20 cellular contexts compared by ENCODE assay signal in genomic region chr1:155113450-155113985, GRCh38. TPM values are rescaled to one million over a fixed set of nuclear protein-coding genes. Genes with fewer than 3 reads are reported as not detected.
DNase-seq lines count a peak whose midpoint lies in the region; ATAC-seq and TF ChIP-seq lines count a peak whose summit lies in the region.
"Had no signal": no experiment of that assay in that cellular context is flagged by ENCODE, and none has a peak within 500 bp of the region (broad histone marks: within the 10 kb centered on the region; RNA-seq: fewer than 3 reads in every experiment).

No MANE protein-coding gene starts in this region.

- H3K79me1 ChIP-seq in trophoblast cell (ENCODE audit: low read length): peaks cover 10% of the 10 kb centered on the region

- no peak overlapping the region for H4K8ac ChIP-seq in trophoblast cell (ENCODE audit: low read depth, low read length)

- no peak overlapping the region for H2AFZ ChIP-seq in trophoblast cell (ENCODE audit: insufficient read depth, low read length, poor library complexity)

- no peak overlapping the region for H4K12ac ChIP-seq in trophoblast cell (ENCODE audit: low read depth, low read length)

- H2BK5ac ChIP-seq in trophoblast cell (ENCODE audit: low read depth, low read length, poor library complexity): no peak overlapping the region

- H3K4me3 ChIP-seq in HEK293 (ENCODE audit: low read depth, low read length) (no peak overlapping the region), trophoblast cell (ENCODE audit: low read depth, low read length) (no peak overlapping the region)
- H3K4me3 ChIP-seq: K562, MG63, SJSA1 had no signal

- H3K4me1 ChIP-seq in HEK293 (ENCODE audit: control insufficient read depth, insufficient read depth, low read length) (no peaks in the 10 kb centered on the region), trophoblast cell (ENCODE audit: control insufficient read depth in 1 of 2, insufficient read depth in 2 of 2, low read length in 2 of 2) (peaks cover 9 to 18% of the 10 kb centered on the region in 2 experiments)

- TF ChIP-seq CTCF in HEK293 (tag by site-specific recombination; IDR thresholded peaks at IDR 0.05): no peak

- no peak overlapping the region for H2BK12ac ChIP-seq in trophoblast cell (ENCODE audit: low read length)

- no peak overlapping the region for H2AK5ac ChIP-seq in trophoblast cell (ENCODE audit: low read length)

- peak overlapping the region; percentile 26 for H3K4me2 ChIP-seq in trophoblast cell (ENCODE audit: low read length)

- no peaks in the 10 kb centered on the region for H3K36me3 ChIP-seq in HEK293 (ENCODE audit: control insufficient read depth in 2 of 2, insufficient read depth in 1 of 2, low read length in 2 of 2)
- H3K36me3 ChIP-seq in trophoblast cell (ENCODE audit: control insufficient read depth in 1 of 2, insufficient read depth in 2 of 2, low read length in 2 of 2): no peaks in the 10 kb centered on the region
- H3K36me3 ChIP-seq: MG63, SJSA1 had no signal

- no peaks in the 10 kb centered on the region for H3K9me3 ChIP-seq in HEK293 (ENCODE audit: control insufficient read depth, insufficient read depth, low read depth, low read length)
- H3K9me3 ChIP-seq in trophoblast cell (ENCODE audit: insufficient read depth, low read depth, low read length): no peaks in the 10 kb centered on the region
- H3K9me3 ChIP-seq: MG63, SJSA1 had no signal

- no peak overlapping the region for H3K18ac ChIP-seq in trophoblast cell (ENCODE audit: low read length)

- POLR2A ChIA-PET in HEK293 (lab: Yijun Ruan, JAX): no interaction called here

- no peak overlapping the region for H4K91ac ChIP-seq in trophoblast cell (ENCODE audit: low read depth, low read length)

- H3K79me2 ChIP-seq in trophoblast cell (ENCODE audit: control insufficient read depth, insufficient read depth, low read length, poor library complexity): peaks cover 2% of the 10 kb centered on the region

- no peak overlapping the region for H3K9ac ChIP-seq in trophoblast cell (ENCODE audit: low read length)

- CTCF ChIA-PET in HEK293 (lab: Yijun Ruan, JAX): interaction anchor here (0.7 to 3.3 kb wide), 3 partner anchors 22 to 54 kb away, joined by 6 to 22 read pairs (median 13); no protein-coding TSS in a partner anchor

- ATAC-seq in HG03442 (IDR thresholded peaks at IDR 0.05; ENCODE audit: unreplicated experiment): no peak
- ATAC-seq: CD8-positive, alpha-beta T cell had no signal

- H3K4ac ChIP-seq in trophoblast cell (ENCODE audit: low read depth, low read length): no peak overlapping the region

- H3K14ac ChIP-seq in trophoblast cell (ENCODE audit: low read length): no peak overlapping the region

- DNase-seq in ELF-1 (ENCODE audit: low read depth, low spot score): peak; percentile 43
- peak; percentile 78 for DNase-seq in NCI-H2171 treated with DMSO at 0.1 percent for 48 hours (lab: John Stamatoyannopoulos, UW)
- DNase-seq in trophoblast cell: no peak
- no peak for DNase-seq in activated T-cell treated with anti-CD3 and anti-CD28 coated beads for 4 hours
- DNase-seq in NCI-H1436 (lab: John Stamatoyannopoulos, UW): no peak
- DNase-seq: C1 segment of cervical spinal cord; Calu3; CD8-positive, alpha-beta T cell; DMS53; MG63; NCI-H1436 treated with DMSO at 0.1 percent for 48 hours; NCI-H2029 treated with DMSO at 0.1 percent for 48 hours; NCI-H510A; NCI-H82; OCI-M1; T-helper 1 cell had no signal

- H2BK120ac ChIP-seq in trophoblast cell (ENCODE audit: insufficient read depth, low read length, poor library complexity): no peak overlapping the region

- no CpG with 5 or more reads among the region's 5 CpGs for WGBS in trophoblast cell (ENCODE audit: extremely low coverage, insufficient coverage, insufficient read length)

- H3K27ac ChIP-seq in HEK293 (ENCODE audit: extremely low read depth, low read depth, low read length) (no peak overlapping the region), trophoblast cell (ENCODE audit: low read depth, low read length) (no peak overlapping the region)
- H3K27ac ChIP-seq: SJSA1 had no signal

- H3K23ac ChIP-seq in trophoblast cell (ENCODE audit: low read length): no peak overlapping the region

- H3K27me3 ChIP-seq in trophoblast cell (ENCODE audit: insufficient read depth, low read length): no peaks in the 10 kb centered on the region
- H3K27me3 ChIP-seq: MG63, SJSA1 had no signal

TF ChIP-seq in HEK293, 187 proteins besides CTCF, POLR2A, EP300 and RAD21:
- TF ChIP-seq ZNF600 (tag by site-specific recombination; IDR thresholded peaks at IDR 0.05): peak; percentile 18; the same call in 1 of the 2 replicates
- no peak for TF ChIP-seq ZNF704 (tag by site-specific recombination; IDR thresholded peaks at IDR 0.05)
- TF ChIP-seq GLIS1 (tag by site-specific recombination; IDR thresholded peaks at IDR 0.05): peak; percentile 37; the same call in 1 of the 2 replicates

RNA-seq across cellular contexts. Expression of gene EFNA1, which starts 14.2 kb away (rescaled TPM):
- 81.6 and 84.2 TPM in 2 replicates for polyA plus RNA-seq in trophoblast cell (2013)

RNA-seq across cellular contexts. Expression of gene SLC50A1, which starts 22.1 kb away (rescaled TPM):
- polyA plus RNA-seq in trophoblast cell (2013): 39.1 and 39.3 TPM in 2 replicates

RNA-seq across cellular contexts. Expression of gene DPM3, which starts 26.8 kb away (rescaled TPM):
- polyA plus RNA-seq in trophoblast cell (2013): 143 and 148 TPM in 2 replicates

RNA-seq across cellular contexts. Expression of gene EFNA3, which starts 34.9 kb away (rescaled TPM):
- polyA plus RNA-seq in trophoblast cell (2013): 2.5 and 2.7 TPM in 2 replicates

RNA-seq across cellular contexts. Expression of gene EFNA4, which starts 50.0 kb away (rescaled TPM):
- 16.4 and 16.6 TPM in 2 replicates for polyA plus RNA-seq in trophoblast cell (2013)

Comparison
In these comparisons a context has a peak if more than half of its experiments do, and no peak if none do; other contexts are left out.
1. DNase-seq: peak in ELF-1 (single experiment) and NCI-H2171 treated with DMSO at 0.1 percent for 48 hours (single experiment); none in trophoblast cell (0 of 2), activated T-cell treated with anti-CD3 and anti-CD28 coated beads for 4 hours (single experiment) and NCI-H1436 (single experiment).